ENCODE assay signal across 1 cellular context in the genomic region with DNA sequence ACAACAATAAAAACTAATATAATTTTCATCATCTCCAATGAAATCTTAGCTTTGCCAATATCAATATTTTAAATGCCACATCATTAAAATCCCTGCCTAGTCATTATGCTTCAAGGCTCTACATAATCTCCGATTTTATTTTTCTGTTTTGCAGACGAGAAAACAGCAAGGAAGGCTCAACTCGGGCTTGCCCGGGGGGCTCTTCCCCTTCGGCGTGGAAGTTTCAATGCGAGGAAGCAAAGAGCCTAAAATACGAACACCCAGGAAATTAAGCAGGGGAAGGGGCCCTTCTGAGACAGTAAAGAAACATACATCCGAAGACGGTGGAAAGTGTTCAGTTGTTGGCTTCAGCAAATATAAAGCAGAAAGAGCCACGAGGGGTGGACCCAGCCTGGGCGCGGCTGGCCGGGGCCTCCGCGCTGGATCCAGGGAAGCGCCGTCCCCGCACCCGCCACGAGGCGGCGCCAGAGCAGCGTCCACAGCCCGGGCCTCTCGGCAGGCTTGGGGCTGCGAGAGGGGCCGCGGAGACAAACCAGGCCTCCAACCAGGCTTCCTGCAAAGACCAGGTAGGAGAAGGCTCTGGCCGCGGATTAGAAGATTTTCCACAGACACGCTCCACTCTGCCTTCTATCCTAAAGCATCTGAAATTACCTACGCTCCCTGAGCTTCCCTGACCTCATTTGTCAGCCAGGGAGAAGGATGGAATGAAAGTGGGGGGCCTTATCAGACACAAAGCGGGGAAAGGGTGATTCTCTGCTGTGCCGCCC.
A peak's percentile ranks its signal among the peaks of the same experiment; 100 is the strongest.
TF ChIP-seq lines count a peak whose summit lies in the region.

No MANE protein-coding gene starts in this region.

TF ChIP-seq in GM23338, 12 proteins besides CTCF, POLR2A, EP300 and RAD21 (continued from another document):
- TF ChIP-seq, protein P1, sequence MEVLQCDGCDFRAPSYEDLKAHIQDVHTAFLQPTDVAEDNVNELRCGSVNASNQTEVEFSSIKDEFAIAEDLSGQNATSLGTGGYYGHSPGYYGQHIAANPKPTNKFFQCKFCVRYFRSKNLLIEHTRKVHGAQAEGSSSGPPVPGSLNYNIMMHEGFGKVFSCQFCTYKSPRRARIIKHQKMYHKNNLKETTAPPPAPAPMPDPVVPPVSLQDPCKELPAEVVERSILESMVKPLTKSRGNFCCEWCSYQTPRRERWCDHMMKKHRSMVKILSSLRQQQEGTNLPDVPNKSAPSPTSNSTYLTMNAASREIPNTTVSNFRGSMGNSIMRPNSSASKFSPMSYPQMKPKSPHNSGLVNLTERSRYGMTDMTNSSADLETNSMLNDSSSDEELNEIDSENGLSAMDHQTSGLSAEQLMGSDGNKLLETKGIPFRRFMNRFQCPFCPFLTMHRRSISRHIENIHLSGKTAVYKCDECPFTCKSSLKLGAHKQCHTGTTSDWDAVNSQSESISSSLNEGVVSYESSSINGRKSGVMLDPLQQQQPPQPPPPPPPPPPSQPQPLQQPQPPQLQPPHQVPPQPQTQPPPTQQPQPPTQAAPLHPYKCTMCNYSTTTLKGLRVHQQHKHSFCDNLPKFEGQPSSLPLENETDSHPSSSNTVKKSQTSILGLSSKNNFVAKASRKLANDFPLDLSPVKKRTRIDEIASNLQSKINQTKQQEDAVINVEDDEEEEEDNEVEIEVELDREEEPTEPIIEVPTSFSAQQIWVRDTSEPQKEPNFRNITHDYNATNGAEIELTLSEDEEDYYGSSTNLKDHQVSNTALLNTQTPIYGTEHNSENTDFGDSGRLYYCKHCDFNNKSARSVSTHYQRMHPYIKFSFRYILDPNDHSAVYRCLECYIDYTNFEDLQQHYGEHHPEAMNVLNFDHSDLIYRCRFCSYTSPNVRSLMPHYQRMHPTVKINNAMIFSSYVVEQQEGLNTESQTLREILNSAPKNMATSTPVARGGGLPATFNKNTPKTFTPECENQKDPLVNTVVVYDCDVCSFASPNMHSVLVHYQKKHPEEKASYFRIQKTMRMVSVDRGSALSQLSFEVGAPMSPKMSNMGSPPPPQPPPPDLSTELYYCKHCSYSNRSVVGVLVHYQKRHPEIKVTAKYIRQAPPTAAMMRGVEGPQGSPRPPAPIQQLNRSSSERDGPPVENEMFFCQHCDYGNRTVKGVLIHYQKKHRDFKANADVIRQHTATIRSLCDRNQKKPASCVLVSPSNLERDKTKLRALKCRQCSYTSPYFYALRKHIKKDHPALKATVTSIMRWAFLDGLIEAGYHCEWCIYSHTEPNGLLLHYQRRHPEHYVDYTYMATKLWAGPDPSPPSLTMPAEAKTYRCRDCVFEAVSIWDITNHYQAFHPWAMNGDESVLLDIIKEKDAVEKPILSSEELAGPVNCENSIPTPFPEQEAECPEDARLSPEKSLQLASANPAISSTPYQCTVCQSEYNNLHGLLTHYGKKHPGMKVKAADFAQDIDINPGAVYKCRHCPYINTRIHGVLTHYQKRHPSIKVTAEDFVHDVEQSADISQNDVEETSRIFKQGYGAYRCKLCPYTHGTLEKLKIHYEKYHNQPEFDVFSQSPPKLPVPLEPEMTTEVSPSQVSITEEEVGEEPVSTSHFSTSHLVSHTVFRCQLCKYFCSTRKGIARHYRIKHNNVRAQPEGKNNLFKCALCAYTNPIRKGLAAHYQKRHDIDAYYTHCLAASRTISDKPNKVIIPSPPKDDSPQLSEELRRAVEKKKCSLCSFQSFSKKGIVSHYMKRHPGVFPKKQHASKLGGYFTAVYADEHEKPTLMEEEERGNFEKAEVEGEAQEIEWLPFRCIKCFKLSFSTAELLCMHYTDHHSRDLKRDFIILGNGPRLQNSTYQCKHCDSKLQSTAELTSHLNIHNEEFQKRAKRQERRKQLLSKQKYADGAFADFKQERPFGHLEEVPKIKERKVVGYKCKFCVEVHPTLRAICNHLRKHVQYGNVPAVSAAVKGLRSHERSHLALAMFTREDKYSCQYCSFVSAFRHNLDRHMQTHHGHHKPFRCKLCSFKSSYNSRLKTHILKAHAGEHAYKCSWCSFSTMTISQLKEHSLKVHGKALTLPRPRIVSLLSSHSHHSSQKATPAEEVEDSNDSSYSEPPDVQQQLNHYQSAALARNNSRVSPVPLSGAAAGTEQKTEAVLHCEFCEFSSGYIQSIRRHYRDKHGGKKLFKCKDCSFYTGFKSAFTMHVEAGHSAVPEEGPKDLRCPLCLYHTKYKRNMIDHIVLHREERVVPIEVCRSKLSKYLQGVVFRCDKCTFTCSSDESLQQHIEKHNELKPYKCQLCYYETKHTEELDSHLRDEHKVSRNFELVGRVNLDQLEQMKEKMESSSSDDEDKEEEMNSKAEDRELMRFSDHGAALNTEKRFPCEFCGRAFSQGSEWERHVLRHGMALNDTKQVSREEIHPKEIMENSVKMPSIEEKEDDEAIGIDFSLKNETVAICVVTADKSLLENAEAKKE (CRISPR knock-in tag; IDR thresholded peaks at IDR 0.05), result 0 out of 2 replicates have a peak, but pooled peaks have one; percentile 4
- TF ChIP-seq, protein P2, sequence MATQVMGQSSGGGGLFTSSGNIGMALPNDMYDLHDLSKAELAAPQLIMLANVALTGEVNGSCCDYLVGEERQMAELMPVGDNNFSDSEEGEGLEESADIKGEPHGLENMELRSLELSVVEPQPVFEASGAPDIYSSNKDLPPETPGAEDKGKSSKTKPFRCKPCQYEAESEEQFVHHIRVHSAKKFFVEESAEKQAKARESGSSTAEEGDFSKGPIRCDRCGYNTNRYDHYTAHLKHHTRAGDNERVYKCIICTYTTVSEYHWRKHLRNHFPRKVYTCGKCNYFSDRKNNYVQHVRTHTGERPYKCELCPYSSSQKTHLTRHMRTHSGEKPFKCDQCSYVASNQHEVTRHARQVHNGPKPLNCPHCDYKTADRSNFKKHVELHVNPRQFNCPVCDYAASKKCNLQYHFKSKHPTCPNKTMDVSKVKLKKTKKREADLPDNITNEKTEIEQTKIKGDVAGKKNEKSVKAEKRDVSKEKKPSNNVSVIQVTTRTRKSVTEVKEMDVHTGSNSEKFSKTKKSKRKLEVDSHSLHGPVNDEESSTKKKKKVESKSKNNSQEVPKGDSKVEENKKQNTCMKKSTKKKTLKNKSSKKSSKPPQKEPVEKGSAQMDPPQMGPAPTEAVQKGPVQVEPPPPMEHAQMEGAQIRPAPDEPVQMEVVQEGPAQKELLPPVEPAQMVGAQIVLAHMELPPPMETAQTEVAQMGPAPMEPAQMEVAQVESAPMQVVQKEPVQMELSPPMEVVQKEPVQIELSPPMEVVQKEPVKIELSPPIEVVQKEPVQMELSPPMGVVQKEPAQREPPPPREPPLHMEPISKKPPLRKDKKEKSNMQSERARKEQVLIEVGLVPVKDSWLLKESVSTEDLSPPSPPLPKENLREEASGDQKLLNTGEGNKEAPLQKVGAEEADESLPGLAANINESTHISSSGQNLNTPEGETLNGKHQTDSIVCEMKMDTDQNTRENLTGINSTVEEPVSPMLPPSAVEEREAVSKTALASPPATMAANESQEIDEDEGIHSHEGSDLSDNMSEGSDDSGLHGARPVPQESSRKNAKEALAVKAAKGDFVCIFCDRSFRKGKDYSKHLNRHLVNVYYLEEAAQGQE (IDR thresholded peaks at IDR 0.05; ENCODE audit: unreplicated experiment), result no peak
